Comparison of ENCODE assay signal across 11 cellular contexts in the genomic region with DNA sequence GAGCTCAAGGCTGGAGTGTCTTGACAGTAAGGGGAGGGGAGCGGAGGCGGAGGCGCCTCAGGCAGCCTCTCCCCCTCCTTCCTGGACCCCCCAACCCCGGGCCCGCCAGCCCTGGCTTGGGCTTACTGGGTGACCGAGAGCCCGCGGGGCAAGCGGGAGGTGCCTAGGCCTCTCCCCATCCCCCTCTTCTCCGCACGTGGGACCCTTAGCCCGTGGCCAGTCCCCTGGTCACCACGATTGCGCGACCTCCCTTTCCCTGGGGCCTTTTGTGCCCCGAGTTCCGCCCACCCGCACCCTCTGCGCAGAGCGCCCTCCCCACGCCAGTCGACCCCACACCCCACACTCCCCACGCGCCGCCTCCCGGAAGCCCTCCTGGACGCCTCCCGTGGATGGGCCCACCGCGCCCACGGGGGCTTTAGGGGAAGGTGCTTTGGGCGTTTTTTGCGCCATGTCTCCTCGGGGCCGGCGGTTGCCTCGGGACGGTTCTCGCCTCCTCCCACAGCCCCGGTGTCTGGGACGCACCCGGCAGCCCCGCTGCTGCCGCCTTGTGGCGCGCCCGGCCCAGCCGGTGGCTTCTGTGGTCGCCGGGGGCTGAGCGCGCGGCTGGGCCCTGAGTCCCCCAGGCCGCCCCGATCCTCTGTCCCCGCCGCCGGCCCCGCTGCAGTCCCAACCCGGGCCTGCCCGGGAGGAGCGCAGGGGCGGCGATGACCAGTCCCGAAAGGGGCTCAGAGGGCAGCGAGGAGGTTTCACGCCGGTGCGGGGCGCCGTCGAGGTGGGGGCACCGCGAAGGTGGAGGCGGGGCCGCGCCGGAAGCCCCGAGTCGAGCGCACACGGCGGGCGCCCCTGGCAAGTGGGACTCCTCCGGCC. TPM values are rescaled to one million over a fixed set of nuclear protein-coding genes. Genes with fewer than 3 reads are reported as not detected.
DNase-seq lines count a peak whose midpoint lies in the region; ATAC-seq and TF ChIP-seq lines count a peak whose summit lies in the region.
"Had no signal": no experiment of that assay in that cellular context is flagged by ENCODE, and none has a peak within 500 bp of the region (broad histone marks: within the 10 kb centered on the region; RNA-seq: fewer than 3 reads in every experiment).

No MANE protein-coding gene starts in this region.

- H3K14ac ChIP-seq in IMR-90 (replicated peaks; ENCODE audit: low read depth, low read length): no peak overlapping the region

- H3K27ac ChIP-seq in IMR-90 (ENCODE audit: insufficient read depth, low read length) (no peak overlapping the region), esophagus muscularis mucosa (replicated peaks in 1 of 4) (no peak overlapping the region)
- H3K27ac ChIP-seq in CD4-positive, alpha-beta T cell (ENCODE audit: low read depth, low read length): no peak overlapping the region
- H3K27ac ChIP-seq: KMS-11 had no signal

- no peak overlapping the region for H3K23ac ChIP-seq in IMR-90 (ENCODE audit: low read depth, low read length)

- no peak overlapping the region for H4K5ac ChIP-seq in IMR-90 (ENCODE audit: low read depth, low read length)

- no peak overlapping the region for H3K18ac ChIP-seq in IMR-90 (ENCODE audit: low read depth, low read length)

- H3K9me3 ChIP-seq in BE2C (no peaks in the 10 kb centered on the region), IMR-90 (ENCODE audit: control insufficient read depth, insufficient read depth, low read length) (no peaks in the 10 kb centered on the region), esophagus muscularis mucosa (no peaks in the 10 kb centered on the region)
- no peaks in the 10 kb centered on the region for H3K9me3 ChIP-seq in CD4-positive, alpha-beta T cell (ENCODE audit: control insufficient read depth, low read length)

- H3K27me3 ChIP-seq in BE2C (no peaks in the 10 kb centered on the region), IMR-90 (ENCODE audit: control insufficient read depth, insufficient read depth, low read length) (no peaks in the 10 kb centered on the region), esophagus muscularis mucosa (peaks cover 0 to 81% (median 4%) of the 10 kb centered on the region in 4 donors)
- H3K27me3 ChIP-seq in CD4-positive, alpha-beta T cell (ENCODE audit: control insufficient read depth, insufficient read depth, low read length): peaks cover 11% of the 10 kb centered on the region

- no peaks in the 10 kb centered on the region for H3K9me3 Mint-ChIP-seq in CD4-positive, alpha-beta T cell
- H3K9me3 Mint-ChIP-seq: activated naive CD4-positive, alpha-beta T cell treated with anti-CD3 and anti-CD28 coated beads for 36 hours had no signal

- H3K36me3 ChIP-seq in BE2C: no peaks in the 10 kb centered on the region
- H3K36me3 ChIP-seq in IMR-90 (ENCODE audit: control insufficient read depth, insufficient read depth, low read length): peaks cover 29% of the 10 kb centered on the region
- peaks cover 0 to 29% (median 11%) of the 10 kb centered on the region in 4 donors for H3K36me3 ChIP-seq in esophagus muscularis mucosa

- no peak for TF ChIP-seq EP300 in esophagus muscularis mucosa (IDR thresholded peaks at IDR 0.05)

- TF ChIP-seq CTCF in BE2C (IDR thresholded peaks at IDR 0.05; ENCODE audit: low read depth, low read length): peak; percentile 43
- TF ChIP-seq CTCF in IMR-90 (conservative IDR thresholded peaks at IDR 0.05; ENCODE audit: low read depth, low read length): peak; percentile 33; the same call in 1 of the 2 replicates
- TF ChIP-seq CTCF in esophagus muscularis mucosa (IDR thresholded peaks at IDR 0.05): peak in 1 of 3 experiments; percentile 41
- TF ChIP-seq CTCF in CD4-positive, alpha-beta T cell (IDR thresholded peaks at IDR 0.05): no peak

- intact Hi-C loops in IMR-90 (cut with micrococcal nuclease): no loop called here
- intact Hi-C loops in esophagus muscularis mucosa (cut with DNase I): no loop called here
- intact Hi-C loops in CD4-positive, alpha-beta T cell (cut with DNase I, micrococcal nuclease): no loop called here

- dilution Hi-C loops in IMR-90 (cut with HindIII; ENCODE audit: low sequenced_read_pairs, unreplicated experiment): no loop called here

- H3K36me3 Mint-ChIP-seq in CD4-positive, alpha-beta T cell (ENCODE audit: low read depth): no peaks in the 10 kb centered on the region

- in situ Hi-C loops in IMR-90 (cut with MboI; ENCODE audit: low sequenced_read_pairs): no loop called here

- no peak overlapping the region for H4K91ac ChIP-seq in IMR-90 (ENCODE audit: insufficient read depth, low read depth, low read length)

- no peak for ATAC-seq in IMR-90 (ENCODE audit: low read depth)
- no peak for ATAC-seq in CD4-positive, alpha-beta T cell (ENCODE audit: poor library complexity)
- no peak for ATAC-seq in GM18867 (IDR thresholded peaks at IDR 0.05; ENCODE audit: unreplicated experiment)

- DNase-seq in BE2C (peak; percentile 77), IMR-90 (no peak), esophagus muscularis mucosa (ENCODE audit: extremely low spot score) (no peak), myocyte (ENCODE audit: low read depth) (peak; percentile 37)
- DNase-seq in stimulated activated naive CD4-positive, alpha-beta T cell (lab: John Stamatoyannopoulos, UW): no peak
- no peak for DNase-seq in CD4-positive, alpha-beta T cell
- DNase-seq in activated CD8-positive, alpha-beta memory T cell treated with anti-CD3 and anti-CD28 coated beads, Interleukin-2, amount 50 U/mL, for 4 hours: no peak
- DNase-seq: activated naive CD4-positive, alpha-beta T cell treated with anti-CD3 and anti-CD28 coated beads for 36 hours; NCI-H69 had no signal

- H3K4me2 ChIP-seq in IMR-90 (ENCODE audit: low read depth, low read length): no peak overlapping the region
- H3K4me2 ChIP-seq: KMS-11 had no signal

- no peak for TF ChIP-seq RAD21 in IMR-90 (IDR thresholded peaks at IDR 0.05; ENCODE audit: low read length)

- H3K4me3 ChIP-seq in BE2C (ENCODE audit: low read depth, low read length) (peak overlapping the region; percentile 37), IMR-90 (ENCODE audit: insufficient read depth, low read depth, low read length) (no peak overlapping the region), esophagus muscularis mucosa (peak overlapping the region in 3 of 4 donors; percentile 1 to 20 (median 14))

- 21% methylated on average over 25 of the region's 85 CpGs; no CpG with 5 or more reads in 1 of the 2 experiments for WGBS in IMR-90 (ENCODE audit: extremely low coverage in 2 of 2, insufficient read length in 1 of 2), 2 experiments
- 70% methylated on average over 12 of the region's 85 CpGs for WGBS in esophagus muscularis mucosa

- H3K56ac ChIP-seq in IMR-90 (ENCODE audit: extremely low read depth, insufficient read depth, low read length): no peak overlapping the region

- peak overlapping the region; percentile 21 for H2AFZ ChIP-seq in IMR-90 (replicated peaks; ENCODE audit: low read length, poor library complexity)

- peak overlapping the region; percentile 72 for H2AK9ac ChIP-seq in IMR-90 (replicated peaks; ENCODE audit: low read depth, low read length, poor library complexity)

- peaks cover 9% of the 10 kb centered on the region for H3K4me1 Mint-ChIP-seq in CD4-positive, alpha-beta T cell (ENCODE audit: low read depth)

- no peak overlapping the region for H2BK20ac ChIP-seq in IMR-90 (ENCODE audit: low read depth, low read length)

- no peak overlapping the region for H4K8ac ChIP-seq in IMR-90 (ENCODE audit: low read depth in 2 of 2, low read length in 2 of 2)

- peaks cover 40% of the 10 kb centered on the region for H4K20me1 ChIP-seq in IMR-90 (ENCODE audit: insufficient read depth, low read length)

- H3K9ac ChIP-seq in IMR-90 (ENCODE audit: low read depth, low read length): no peak overlapping the region
- H3K9ac ChIP-seq: KMS-11 had no signal

- POLR2A ChIA-PET in IMR-90 (lab: Charles Lee; ENCODE audit: unreplicated experiment): no interaction called here
- POLR2A ChIA-PET in CD4-positive, alpha-beta T cell (lab: Charles Lee): no interaction called here

- peaks cover 18% of the 10 kb centered on the region for H3K27me3 Mint-ChIP-seq in CD4-positive, alpha-beta T cell

- H2BK5ac ChIP-seq in IMR-90 (ENCODE audit: low read depth, low read length, poor library complexity, severe bottlenecking): no peak overlapping the region

- H3K4ac ChIP-seq in IMR-90 (ENCODE audit: low read depth, low read length): no peak overlapping the region

- H3K79me1 ChIP-seq in IMR-90 (ENCODE audit: low read depth in 1 of 2, low read length in 2 of 2): peaks cover 0 to 49% of the 10 kb centered on the region in 2 experiments

- H2AK5ac ChIP-seq in IMR-90 (ENCODE audit: low read depth, low read length): peak overlapping the region; percentile 28; the same call in 1 of the 2 replicates

- H3K4me1 ChIP-seq in BE2C (peaks cover 12% of the 10 kb centered on the region), IMR-90 (ENCODE audit: control insufficient read depth, insufficient read depth, low read length) (peaks cover 21% of the 10 kb centered on the region), esophagus muscularis mucosa (peaks cover 20 to 49% (median 41%) of the 10 kb centered on the region in 4 donors)

- no peak overlapping the region for H2BK15ac ChIP-seq in IMR-90 (ENCODE audit: low read depth, low read length)

- H3K9me1 ChIP-seq in IMR-90 (ENCODE audit: insufficient read depth, low read length): no peaks in the 10 kb centered on the region

- BruUV-seq in IMR-90 (replicated peaks; lab: Mats Ljungman, UMichigan): no TSS peak

- no peak overlapping the region for H3K4me3 Mint-ChIP-seq in CD4-positive, alpha-beta T cell
- H3K4me3 Mint-ChIP-seq: activated naive CD4-positive, alpha-beta T cell treated with anti-CD3 and anti-CD28 coated beads for 36 hours had no signal

- H2BK120ac ChIP-seq in IMR-90 (ENCODE audit: low read depth, low read length): no peak overlapping the region

- CTCF ChIA-PET in IMR-90 (lab: Yijun Ruan, JAX): no interaction called here
- CTCF ChIA-PET in CD4-positive, alpha-beta T cell (lab: Charles Lee): no interaction called here

- no peak for TF ChIP-seq POLR2A in IMR-90 (IDR thresholded peaks at IDR 0.05; ENCODE audit: low read depth, low read length)
- no peak for TF ChIP-seq POLR2A in esophagus muscularis mucosa (IDR thresholded peaks at IDR 0.05; ENCODE audit: low read depth)

- H3K27ac Mint-ChIP-seq in CD4-positive, alpha-beta T cell: no peak overlapping the region
- H3K27ac Mint-ChIP-seq: activated naive CD4-positive, alpha-beta T cell treated with anti-CD3 and anti-CD28 coated beads for 36 hours had no signal

RNA-seq across cellular contexts. Expression of gene TOR4A, which starts 3.2 kb away (rescaled TPM):
- 9.9 TPM for polyA plus RNA-seq in BE2C (2012; ENCODE audit: insufficient read depth, insufficient read length, low read depth)
- 9.7 and 11.4 TPM in 2 replicates for total RNA-seq in IMR-90 (2012; rRNA removed)
- polyA plus RNA-seq in IMR-90 (2012; rRNA removed): 22.9 and 28.4 TPM in 2 replicates
- 17.3 and 37.9 TPM in 2 replicates for polyA plus RNA-seq in IMR-90 (2012; cell fraction: cytosol; rRNA removed)
- polyA plus RNA-seq in IMR-90 (2012; cell fraction: nucleus; rRNA removed; ENCODE audit: low replicate concordance): 14.3 and 42.3 TPM in 2 replicates
- total RNA-seq in esophagus muscularis mucosa: 1 to 10 TPM; 5.0 to 9.2 (median 7.3) TPM
- total RNA-seq in myocyte: 1.1 and 3.6 TPM in 2 replicates
- polyA plus RNA-seq in myocyte (2012): 0.78 TPM
- under 1 TPM; 0.67 to 0.80 TPM for total RNA-seq in CD4-positive, alpha-beta T cell

RNA-seq across cellular contexts. Expression of gene NRARP, which starts 21.4 kb away (rescaled TPM):
- polyA plus RNA-seq in BE2C (2012; ENCODE audit: insufficient read depth, insufficient read length, low read depth): 5.3 TPM
- total RNA-seq in IMR-90 (2012; rRNA removed): not detected in 2 replicates
- 0.15 and 0.39 TPM in 2 replicates for polyA plus RNA-seq in IMR-90 (2012; rRNA removed)
- polyA plus RNA-seq in IMR-90 (2012; cell fraction: cytosol; rRNA removed): 0.37 and 1.8 TPM in 2 replicates
- polyA plus RNA-seq in IMR-90 (2012; cell fraction: nucleus; rRNA removed; ENCODE audit: low replicate concordance): 2.9 and 4.1 TPM in 2 replicates
- total RNA-seq in esophagus muscularis mucosa: 10 to 100 TPM in 1 of 4 donors, 1 to 10 TPM in 3; 2.9 to 10.3 (median 7.2) TPM
- 1.2 and 2.0 TPM in 2 replicates for total RNA-seq in myocyte
- polyA plus RNA-seq in myocyte (2012): 0.09 TPM
- 1 to 10 TPM in 1 of 2 experiments, under 1 TPM in 1; 0.96 to 1.4 TPM for total RNA-seq in CD4-positive, alpha-beta T cell

RNA-seq across cellular contexts. Expression of gene NELFB, which starts 25.6 kb away (rescaled TPM):
- 204 TPM for polyA plus RNA-seq in BE2C (2012; ENCODE audit: insufficient read depth, insufficient read length, low read depth)
- total RNA-seq in IMR-90 (2012; rRNA removed) (36.7 and 36.9 TPM in 2 replicates), esophagus muscularis mucosa (10 to 100 TPM; 26.6 to 73.2 (median 48.8) TPM), myocyte (37.3 and 48.3 TPM in 2 replicates)
- 65.1 and 66.0 TPM in 2 replicates for polyA plus RNA-seq in IMR-90 (2012; rRNA removed)
- polyA plus RNA-seq in IMR-90 (2012; cell fraction: cytosol; rRNA removed): 38.5 and 59.2 TPM in 2 replicates
- 43.4 and 76.9 TPM in 2 replicates for polyA plus RNA-seq in IMR-90 (2012; cell fraction: nucleus; rRNA removed; ENCODE audit: low replicate concordance)
- polyA plus RNA-seq in myocyte (2012): 53.0 TPM
- 10 to 100 TPM; 20.7 to 21.2 TPM for total RNA-seq in CD4-positive, alpha-beta T cell

RNA-seq across cellular contexts. Expression of gene STPG3, which starts 29.6 kb away (rescaled TPM):
- not detected for polyA plus RNA-seq in BE2C (2012; ENCODE audit: insufficient read depth, insufficient read length, low read depth)
- total RNA-seq in IMR-90 (2012; rRNA removed): not detected in 2 replicates
- polyA plus RNA-seq in IMR-90 (2012; rRNA removed): not detected in 2 replicates
- not detected in 2 replicates for polyA plus RNA-seq in IMR-90 (2012; cell fraction: cytosol; rRNA removed)
- 0.09 TPM in 1 of 2 replicates, not detected in the other for polyA plus RNA-seq in IMR-90 (2012; cell fraction: nucleus; rRNA removed; ENCODE audit: low replicate concordance)
- not detected for total RNA-seq in esophagus muscularis mucosa
- not detected in 2 replicates for total RNA-seq in myocyte
- 0.42 TPM for polyA plus RNA-seq in myocyte (2012)
- not detected for total RNA-seq in CD4-positive, alpha-beta T cell
- total RNA-seq: activated naive CD4-positive, alpha-beta T cell treated with anti-CD3 and anti-CD28 coated beads for 36 hours had no signal

RNA-seq across cellular contexts. Expression of gene TUBB4B, which starts 39.6 kb away (rescaled TPM):
- polyA plus RNA-seq in BE2C (2012; ENCODE audit: insufficient read depth, insufficient read length, low read depth): 604 TPM
- total RNA-seq in IMR-90 (2012; rRNA removed): 236 and 237 TPM in 2 replicates
- polyA plus RNA-seq in IMR-90 (2012; rRNA removed): 529 and 613 TPM in 2 replicates
- 396 and 719 TPM in 2 replicates for polyA plus RNA-seq in IMR-90 (2012; cell fraction: cytosol; rRNA removed)
- polyA plus RNA-seq in IMR-90 (2012; cell fraction: nucleus; rRNA removed; ENCODE audit: low replicate concordance): 295 and 529 TPM in 2 replicates
- total RNA-seq in esophagus muscularis mucosa: 100 to 1,000 TPM; 227 to 469 (median 304) TPM
- 211 and 249 TPM in 2 replicates for total RNA-seq in myocyte
- polyA plus RNA-seq in myocyte (2012): 266 TPM
- 10 to 100 TPM; 93.8 to 98.2 TPM for total RNA-seq in CD4-positive, alpha-beta T cell

Comparison
In these comparisons a context has a peak if more than half of its experiments do, and no peak if none do; other contexts are left out.
1. DNase-seq: peak in BE2C (single experiment) and myocyte (single experiment); none in IMR-90 (single experiment), esophagus muscularis mucosa (single experiment), stimulated activated naive CD4-positive, alpha-beta T cell (0 of 6), CD4-positive, alpha-beta T cell (0 of 10) and activated CD8-positive, alpha-beta memory T cell treated with anti-CD3 and anti-CD28 coated beads, Interleukin-2, amount 50 U/mL, for 4 hours (single experiment).